In genomic region chr3:54891540-54891897, GRCh38 we compare ENCODE assay signal across 8 cellular contexts. TPM values are rescaled to one million over a fixed set of nuclear protein-coding genes. Genes with fewer than 3 reads are reported as not detected.
A peak's percentile ranks its signal among the peaks of the same experiment; 100 is the strongest.
DNase-seq lines count a peak whose midpoint lies in the region; ATAC-seq, FAIRE-seq and TF ChIP-seq lines count a peak whose summit lies in the region.
"Had no signal": no experiment of that assay in that cellular context is flagged by ENCODE, and none has a peak within 500 bp of the region (broad histone marks: within the 10 kb centered on the region; RNA-seq: fewer than 3 reads in every experiment).

No MANE protein-coding gene starts in this region.

- no peak for TF ChIP-seq POLR2A in gastroesophageal sphincter (IDR thresholded peaks at IDR 0.05)

- no peak overlapping the region for H3K4me3 ChIP-seq in gastroesophageal sphincter
- no peak overlapping the region for H3K4me3 ChIP-seq in pancreas
- no peak overlapping the region for H3K4me3 ChIP-seq in CD4-positive, alpha-beta memory T cell (ENCODE audit: low read length in 2 of 2)

- intact Hi-C loops in pancreas (cut with DNase I): loop anchor here in 1 of 3 donors (5.0 kb wide), 1 partner anchor 44 kb away; no protein-coding TSS in a partner anchor
- intact Hi-C loops in CD4-positive, alpha-beta memory T cell (cut with micrococcal nuclease): no loop called here

- H3K36me3 Mint-ChIP-seq in CD4-positive, alpha-beta memory T cell: no peaks in the 10 kb centered on the region

- WGBS in gastroesophageal sphincter (ENCODE audit: low coverage in 1 of 2), 2 donors: 0 to 7% methylated on average over 2 to 5 of the region's 5 CpGs
- 47 to 49% methylated on average over 5 of the region's 5 CpGs for WGBS in pancreas, 2 donors

- H3K9me3 ChIP-seq in gastroesophageal sphincter (no peaks in the 10 kb centered on the region), pancreas (no peaks in the 10 kb centered on the region)
- no peaks in the 10 kb centered on the region for H3K9me3 ChIP-seq in CD4-positive, alpha-beta memory T cell (ENCODE audit: control insufficient read depth in 1 of 2, low read length in 2 of 2)

- DNase-seq in HT-29 (ENCODE audit: low spot score): peak; percentile 82
- peak; percentile 87 for DNase-seq in SW480 (ENCODE audit: low spot score)
- peak in 5 of 6 donors; percentile 58 to 78 (median 64) for DNase-seq in pancreas
- DNase-seq in activated T-cell treated with anti-CD3 and anti-CD28 coated beads for 4 hours: no peak
- DNase-seq in CD4-positive, alpha-beta memory T cell: no peak

- H3K4me1 Mint-ChIP-seq in CD4-positive, alpha-beta memory T cell: no peaks in the 10 kb centered on the region

- H3K36me3 ChIP-seq in gastroesophageal sphincter (no peaks in the 10 kb centered on the region), pancreas (no peaks in the 10 kb centered on the region)
- no peaks in the 10 kb centered on the region for H3K36me3 ChIP-seq in CD4-positive, alpha-beta memory T cell (ENCODE audit: insufficient read depth, low read length)

- no peak for TF ChIP-seq EP300 in gastroesophageal sphincter (IDR thresholded peaks at IDR 0.05)

- CTCF ChIA-PET in CD4-positive, alpha-beta memory T cell (lab: Charles Lee; ENCODE audit: partially characterized antibody): no interaction called here

- peaks cover 19 to 52% (median 25%) of the 10 kb centered on the region in 3 donors for H3K4me1 ChIP-seq in gastroesophageal sphincter
- no peaks in the 10 kb centered on the region for H3K4me1 ChIP-seq in pancreas
- H3K4me1 ChIP-seq in CD4-positive, alpha-beta memory T cell (ENCODE audit: insufficient read depth, low read length): no peaks in the 10 kb centered on the region

- ATAC-seq in gastroesophageal sphincter: peak; percentile 97
- peak; percentile 84 to 96 (median 95) for ATAC-seq in pancreas
- no peak for ATAC-seq in GM21619 (IDR thresholded peaks at IDR 0.05; ENCODE audit: unreplicated experiment)

- no peak for FAIRE-seq in pancreas (lab: Jason Lieb, UNC)

- peaks cover 0 to 7% (median 4%) of the 10 kb centered on the region in 8 donors for H3K9me3 Mint-ChIP-seq in CD4-positive, alpha-beta memory T cell

- TF ChIP-seq CTCF in gastroesophageal sphincter (IDR thresholded peaks at IDR 0.05) (peak; percentile 27 to 76 (median 69)), pancreas (IDR thresholded peaks at IDR 0.05) (peak in 1 of 4 donors; percentile 12)

- H3K27me3 ChIP-seq in gastroesophageal sphincter (no peaks in the 10 kb centered on the region), pancreas (no peaks in the 10 kb centered on the region)
- no peaks in the 10 kb centered on the region for H3K27me3 ChIP-seq in CD4-positive, alpha-beta memory T cell (ENCODE audit: insufficient read depth, low read length)

- H3K27me3 Mint-ChIP-seq in CD4-positive, alpha-beta memory T cell: peaks cover 0 to 2% of the 10 kb centered on the region in 2 donors

- H3K27ac ChIP-seq in gastroesophageal sphincter (peak overlapping the region; percentile 89 to 98 (median 92)), pancreas (peak overlapping the region; percentile 59 to 69 (median 67))
- no peak overlapping the region for H3K27ac ChIP-seq in CD4-positive, alpha-beta memory T cell (ENCODE audit: low read depth, low read length)

- no peak overlapping the region for H3K4me3 Mint-ChIP-seq in CD4-positive, alpha-beta memory T cell

- POLR2A ChIA-PET in CD4-positive, alpha-beta memory T cell (lab: Charles Lee; ENCODE audit: partially characterized antibody): no interaction called here

- no peak overlapping the region for H3K27ac Mint-ChIP-seq in CD4-positive, alpha-beta memory T cell

RNA-seq across cellular contexts. Expression of gene LRTM1, which starts 36.3 kb away (rescaled TPM):
- not detected in 2 replicates for total RNA-seq in HT-29 (2014; rRNA removed; shearing (Covaris generic))
- total RNA-seq in gastroesophageal sphincter: not detected
- total RNA-seq in pancreas: not detected
- not detected for polyA plus RNA-seq in pancreas
- total RNA-seq in CD4-positive, alpha-beta memory T cell: not detected
- polyA plus RNA-seq in CD4-positive, alpha-beta memory T cell: not detected
- total RNA-seq: T-helper 2 cell treated with Interferon-gamma antibody and Interleukin-4, amounts not matched to agents 100 ng/mL and 5 ng/mL, for 36 hours had no signal

Comparison
In these comparisons a context has a peak if more than half of its experiments do, and no peak if none do; other contexts are left out.
1. DNase-seq: peak in HT-29 (single experiment), SW480 (single experiment) and pancreas (5 of 6); none in activated T-cell treated with anti-CD3 and anti-CD28 coated beads for 4 hours (single experiment) and CD4-positive, alpha-beta memory T cell (0 of 5).